Comparison of ENCODE assay signal across 17 cellular contexts in genomic region chr6:37371158-37372083, GRCh38. TPM values are rescaled to one million over a fixed set of nuclear protein-coding genes. Genes with fewer than 3 reads are reported as not detected.
DNase-seq lines count a peak whose midpoint lies in the region; ATAC-seq and TF ChIP-seq lines count a peak whose summit lies in the region.
"Had no signal": no experiment of that assay in that cellular context is flagged by ENCODE, and none has a peak within 500 bp of the region (broad histone marks: within the 10 kb centered on the region; RNA-seq: fewer than 3 reads in every experiment).

No MANE protein-coding gene starts in this region.

- no peaks in the 10 kb centered on the region for H3K27me3 ChIP-seq in right atrium auricular region
- H3K27me3 ChIP-seq in OCI-LY1 (ENCODE audit: insufficient read depth, low read length): no peaks in the 10 kb centered on the region
- H3K27me3 ChIP-seq in upper lobe of right lung: no peaks in the 10 kb centered on the region
- H3K27me3 ChIP-seq: colonic mucosa had no signal

- no peak for TF ChIP-seq CTCF in right atrium auricular region (IDR thresholded peaks at IDR 0.05)
- no peak for TF ChIP-seq CTCF in OCI-LY1 (IDR thresholded peaks at IDR 0.05; ENCODE audit: low read length)
- TF ChIP-seq CTCF in upper lobe of right lung (IDR thresholded peaks at IDR 0.05): no peak

- H3K9me3 ChIP-seq in right atrium auricular region: no peaks in the 10 kb centered on the region
- no peaks in the 10 kb centered on the region for H3K9me3 ChIP-seq in OCI-LY1 (ENCODE audit: low read length)
- no peaks in the 10 kb centered on the region for H3K9me3 ChIP-seq in upper lobe of right lung
- H3K9me3 ChIP-seq: colonic mucosa had no signal

- H3K79me2 ChIP-seq in OCI-LY1 (ENCODE audit: insufficient read depth, low read length): no peaks in the 10 kb centered on the region

- H3K4me3 ChIP-seq in right atrium auricular region (no peak overlapping the region), OCI-LY1 (ENCODE audit: low read depth, low read length, poor library complexity, severe bottlenecking) (no peak overlapping the region), upper lobe of right lung (no peak overlapping the region)
- H3K4me3 ChIP-seq: colonic mucosa had no signal

- H3F3A ChIP-seq in OCI-LY1 (ENCODE audit: insufficient read depth, low read length): no peaks in the 10 kb centered on the region

- no peaks in the 10 kb centered on the region for H3K9me3 Mint-ChIP-seq in activated T-cell treated with anti-CD3 and anti-CD28 coated beads, Interleukin-2, amount 50 U/mL, for 24 hours

- H3K4me2 ChIP-seq in OCI-LY1 (ENCODE audit: low read length): no peak overlapping the region

- no peaks in the 10 kb centered on the region for H3K4me1 Mint-ChIP-seq in activated T-cell treated with anti-CD3 and anti-CD28 coated beads, Interleukin-2, amount 50 U/mL, for 24 hours (ENCODE audit: low read depth)

- H3K27ac Mint-ChIP-seq in activated T-cell treated with anti-CD3 and anti-CD28 coated beads, Interleukin-2, amount 50 U/mL, for 24 hours: no peak overlapping the region

- H3K27me3 Mint-ChIP-seq in activated T-cell treated with anti-CD3 and anti-CD28 coated beads, Interleukin-2, amount 50 U/mL, for 24 hours: no peaks in the 10 kb centered on the region

- peaks cover 0 to 45% of the 10 kb centered on the region in 2 donors for H3K4me1 ChIP-seq in right atrium auricular region
- peaks cover 17% of the 10 kb centered on the region for H3K4me1 ChIP-seq in OCI-LY1 (ENCODE audit: insufficient read depth, low read length, severe bottlenecking)
- peaks cover 14% of the 10 kb centered on the region for H3K4me1 ChIP-seq in upper lobe of right lung
- H3K4me1 ChIP-seq: colonic mucosa had no signal

- intact Hi-C loops in Right ventricle myocardium superior (cut with DNase I) (no loop called here), left ventricle myocardium superior (cut with micrococcal nuclease) (loop anchor here (10.0 kb wide), 1 partner anchor 193 kb away; no protein-coding TSS in a partner anchor), upper lobe of right lung (cut with DNase I) (no loop called here)

- no peak for DNase-seq in Right ventricle myocardium superior
- DNase-seq in right atrium auricular region (ENCODE audit: low spot score): no peak
- no peak for DNase-seq in left ventricle myocardium superior
- DNase-seq in upper lobe of right lung: no peak
- DNase-seq in activated T-cell treated with anti-CD3 and anti-CD28 coated beads, Interleukin-2, amount 50 U/mL, for 24 hours: no peak
- DNase-seq in LoVo (ENCODE audit: low spot score): no peak
- DNase-seq in T1000 (lab: John Stamatoyannopoulos, UW): no peak
- DNase-seq: activated CD4-positive, alpha-beta T cell treated with anti-CD3 and anti-CD28 coated beads, Interleukin-2, amount 50 U/mL, for 1 hour; activated CD8-positive, alpha-beta memory T cell treated with anti-CD3 and anti-CD28 coated beads, Interleukin-2, amount 50 U/mL, for 48 hours; activated naive CD4-positive, alpha-beta T cell; colonic mucosa; Kasumi-1; NCI-H1105; nucleus accumbens; SHP77 had no signal

- peaks cover 90% of the 10 kb centered on the region for H3K36me3 Mint-ChIP-seq in activated T-cell treated with anti-CD3 and anti-CD28 coated beads, Interleukin-2, amount 50 U/mL, for 24 hours (ENCODE audit: low read depth)

- no peak overlapping the region for H3K4me3 Mint-ChIP-seq in activated T-cell treated with anti-CD3 and anti-CD28 coated beads, Interleukin-2, amount 50 U/mL, for 24 hours

- peak; percentile 47 for ATAC-seq in Right ventricle myocardium superior (ENCODE audit: poor library complexity)
- ATAC-seq in left ventricle myocardium superior: peak; percentile 66
- peak; percentile 82 for ATAC-seq in upper lobe of right lung

- H3K36me3 ChIP-seq in right atrium auricular region: peaks cover 31% of the 10 kb centered on the region
- peaks cover 35% of the 10 kb centered on the region; the same call in 1 of the 2 replicates for H3K36me3 ChIP-seq in OCI-LY1 (ENCODE audit: insufficient read depth, low read length)
- peaks cover 58% of the 10 kb centered on the region for H3K36me3 ChIP-seq in upper lobe of right lung
- H3K36me3 ChIP-seq: colonic mucosa had no signal

- no peak overlapping the region for H2AFZ ChIP-seq in OCI-LY1 (ENCODE audit: low read length)

- no peaks in the 10 kb centered on the region for H3K9me2 ChIP-seq in OCI-LY1 (ENCODE audit: low read depth, low read length)

- H4K20me1 ChIP-seq in OCI-LY1 (ENCODE audit: insufficient read depth, low read length): no peaks in the 10 kb centered on the region

- no peak overlapping the region for H3K27ac ChIP-seq in right atrium auricular region
- peak overlapping the region; percentile 15 for H3K27ac ChIP-seq in OCI-LY1 (ENCODE audit: low read depth, low read length, poor library complexity, severe bottlenecking)
- no peak overlapping the region for H3K27ac ChIP-seq in upper lobe of right lung
- H3K27ac ChIP-seq: C4-2B, colonic mucosa had no signal

- no peak overlapping the region for H3K9ac ChIP-seq in OCI-LY1 (ENCODE audit: low read length)

RNA-seq across cellular contexts. Expression of gene RNF8, which starts 17.6 kb away (rescaled TPM):
- 14.9 TPM for total RNA-seq in Right ventricle myocardium superior
- total RNA-seq in right atrium auricular region: 10 to 100 TPM; 17.0 to 17.3 TPM
- total RNA-seq in left ventricle myocardium superior: 15.7 TPM
- 17.6 TPM for total RNA-seq in upper lobe of right lung
